Comparison of ENCODE assay signal across 18 cellular contexts in genomic region chr6:35955521-35955920, GRCh38. TPM values are rescaled to one million over a fixed set of nuclear protein-coding genes. Genes with fewer than 3 reads are reported as not detected.
DNase-seq lines count a peak whose midpoint lies in the region; ATAC-seq, FAIRE-seq and TF ChIP-seq lines count a peak whose summit lies in the region.
"Had no signal": no experiment of that assay in that cellular context is flagged by ENCODE, and none has a peak within 500 bp of the region (broad histone marks: within the 10 kb centered on the region; RNA-seq: fewer than 3 reads in every experiment).

No MANE protein-coding gene starts in this region.

- peaks cover 40% of the 10 kb centered on the region for H3K4me1 Mint-ChIP-seq in MCF 10A (ENCODE audit: insufficient read depth, unreplicated experiment)

- no peaks in the 10 kb centered on the region for H4K20me1 ChIP-seq in K562 (replicated peaks; ENCODE audit: control insufficient read depth, insufficient read depth, low read length)
- no peaks in the 10 kb centered on the region for H4K20me1 ChIP-seq in osteoblast (ENCODE audit: insufficient read depth, low read length)
- H4K20me1 ChIP-seq: BLaER1 had no signal

- DNase-seq in MCF 10A (ENCODE audit: unreplicated experiment) (peak; percentile 4), breast epithelium (ENCODE audit: low spot score in 2 of 2) (no peak), K562 (ENCODE audit: extremely low read depth in 1 of 4, low spot score in 3 of 4) (no peak), osteoblast (ENCODE audit: insufficient read length, low spot score, missing footprints) (no peak), DMS53 (lab: John Stamatoyannopoulos, UW) (no peak), inferior parietal cortex (ENCODE audit: extremely low spot score) (no peak)

- WGBS in K562 (ENCODE audit: insufficient coverage, low coverage, missing lambda C conversion rate) = 6% methylated on average over 5 of the region's 5 CpGs

- TF ChIP-seq CTCF in MCF 10A (IDR thresholded peaks at IDR 0.05; ENCODE audit: unreplicated experiment) (no peak), breast epithelium (IDR thresholded peaks at IDR 0.05) (no peak), K562 (IDR thresholded peaks at IDR 0.05 in 2 of 3, conservative IDR thresholded peaks at IDR 0.05 in 1 of 3; ENCODE audit: insufficient read depth in 2 of 3, low read depth in 1 of 3, low read length in 3 of 3) (no peak), osteoblast (IDR thresholded peaks at IDR 0.05; ENCODE audit: extremely low read depth, low read depth, low read length) (no peak)

- H3K4me2 ChIP-seq in K562 (ENCODE audit: insufficient read depth, low read length) = no peak overlapping the region
- peak overlapping the region; percentile 49 for H3K4me2 ChIP-seq in osteoblast (ENCODE audit: insufficient read depth, low read length)
- H3K4me2 ChIP-seq: BLaER1, GM23338 had no signal

- ATAC-seq in K562 (no peak), GM21825 (IDR thresholded peaks at IDR 0.05; ENCODE audit: unreplicated experiment) (no peak)
- ATAC-seq: GM23338, HepG2 had no signal

- H3K27me3 ChIP-seq in breast epithelium (no peaks in the 10 kb centered on the region), K562 (ENCODE audit: control insufficient read depth in 2 of 2, insufficient read depth in 2 of 2, low read length in 2 of 2) (peaks cover 35 to 40% of the 10 kb centered on the region in 2 experiments), osteoblast (ENCODE audit: insufficient read depth, low read length) (peaks cover 17% of the 10 kb centered on the region)
- H3K27me3 ChIP-seq: BLaER1 had no signal

- no peak overlapping the region for H3K27ac Mint-ChIP-seq in MCF 10A (ENCODE audit: low read depth, unreplicated experiment)
- H3K27ac Mint-ChIP-seq: GM23338, HFFc6, IgD-negative memory B cell had no signal

- no peak overlapping the region for H3K4me3 Mint-ChIP-seq in MCF 10A (ENCODE audit: unreplicated experiment)
- H3K4me3 Mint-ChIP-seq: CD14-positive monocyte; CD4-positive, alpha-beta memory T cell; GM23338; HFFc6; IgD-negative memory B cell had no signal

- no peaks in the 10 kb centered on the region for H3K9me1 ChIP-seq in K562 (ENCODE audit: control insufficient read depth, insufficient read depth, low read length)

- CTCF ChIA-PET in MCF 10A (lab: Yijun Ruan, JAX) = interaction anchor here (0.6 to 1.2 kb wide), 2 partner anchors 32 to 139 kb away, joined by 3 to 4 read pairs; no protein-coding TSS in a partner anchor
- CTCF ChIA-PET in K562 (lab: Yijun Ruan, JAX; ENCODE audit: low intra/inter-chr PET ratio) = interaction anchor here (0.5 to 1.3 kb wide), 2 partner anchors 372 to 880 kb away, joined by 3 to 6 read pairs; no protein-coding TSS in a partner anchor

- H3K4me1 ChIP-seq in breast epithelium (no peaks in the 10 kb centered on the region), K562 (replicated peaks in 1 of 2; ENCODE audit: control insufficient read depth in 2 of 2, insufficient read depth in 2 of 2, low read length in 2 of 2) (no peaks in the 10 kb centered on the region), osteoblast (ENCODE audit: insufficient read depth, low read length) (peaks cover 4% of the 10 kb centered on the region)

- no peak for TF ChIP-seq EP300 in K562 (IDR thresholded peaks at IDR 0.05; ENCODE audit: low read length)

- no peak overlapping the region for H3K9ac ChIP-seq in K562 (ENCODE audit: insufficient read depth in 1 of 2, low read depth in 2 of 2, low read length in 2 of 2)
- H3K9ac ChIP-seq: BLaER1 had no signal

- peaks cover 23% of the 10 kb centered on the region for H3K27me3 Mint-ChIP-seq in MCF 10A (ENCODE audit: insufficient read depth, unreplicated experiment)

- no peaks in the 10 kb centered on the region for H3K9me3 Mint-ChIP-seq in MCF 10A (ENCODE audit: unreplicated experiment)
- H3K9me3 Mint-ChIP-seq: CD14-positive monocyte; CD4-positive, alpha-beta memory T cell; GM23338; HFFc6 had no signal

- H3K36me3 ChIP-seq in breast epithelium (no peaks in the 10 kb centered on the region), K562 (ENCODE audit: control insufficient read depth, insufficient read depth, low read length) (no peaks in the 10 kb centered on the region), osteoblast (ENCODE audit: insufficient read depth, low read length) (no peaks in the 10 kb centered on the region)
- H3K36me3 ChIP-seq: BLaER1 had no signal

- H3K79me2 ChIP-seq in K562 (ENCODE audit: control insufficient read depth, insufficient read depth, low read length) (no peaks in the 10 kb centered on the region), osteoblast (ENCODE audit: insufficient read depth, low read length) (no peaks in the 10 kb centered on the region)

- no peaks in the 10 kb centered on the region for H3K9me3 ChIP-seq in breast epithelium
- no peaks in the 10 kb centered on the region for H3K9me3 ChIP-seq in K562 (replicated peaks; ENCODE audit: control insufficient read depth, insufficient read depth, low read depth, low read length)
- H3K9me3 ChIP-seq in osteoblast (ENCODE audit: low read depth, low read length) = no peaks in the 10 kb centered on the region
- H3K9me3 ChIP-seq: BLaER1 had no signal

- no peak for TF ChIP-seq RAD21 in K562 (CRISPR knock-in tag; conservative IDR thresholded peaks at IDR 0.05 in 1 of 2, IDR thresholded peaks at IDR 0.05 in 1 of 2)

- H3K4me3 ChIP-seq in breast epithelium (no peak overlapping the region), K562 (no peak overlapping the region), osteoblast (ENCODE audit: insufficient read depth, low read length) (no peak overlapping the region)
- H3K4me3 ChIP-seq: BLaER1, GM23338 had no signal

- POLR2A ChIA-PET in MCF 10A (lab: Yijun Ruan, JAX) (interaction anchor here (1.0 to 3.9 kb wide), 4 partner anchors 36 to 73 kb away, joined by 3 to 20 read pairs (median 6); partner anchors contain the start of gene MAPK14), K562 (lab: Yijun Ruan, JAX) (no interaction called here)

- BruUV-seq in MCF 10A (replicated peaks; lab: Mats Ljungman, UMichigan) = no TSS peak
- BruUV-seq in K562 (replicated peaks; lab: Mats Ljungman, UMichigan) = no TSS peak

- in situ Hi-C loops in K562 (cut with MboI) = no loop called here

- intact Hi-C loops in MCF 10A (cut with micrococcal nuclease) = loop anchor here (10.0 kb wide), 1 partner anchor 221 kb away; the partner anchor contains the start of gene ARMC12
- intact Hi-C loops in breast epithelium (cut with DNase I; ENCODE audit: low total_unique reads) = no loop called here
- intact Hi-C loops in K562 (cut with micrococcal nuclease) = loop anchor here (5.0 to 10.0 kb wide), 4 partner anchors 142 to 661 kb away; partner anchors contain the start of gene DEF6

- FAIRE-seq in K562 (lab: Jason Lieb, UNC) = no peak
- FAIRE-seq: G401.6, GM12891, GM19239, HepG2 had no signal

- no peak overlapping the region for H3K27ac ChIP-seq in breast epithelium
- no peak overlapping the region for H3K27ac ChIP-seq in K562 (ENCODE audit: extremely low read depth, low read depth, low read length)
- no peak overlapping the region for H3K27ac ChIP-seq in osteoblast (ENCODE audit: low read depth, low read length)
- H3K27ac ChIP-seq: 22Rv1, BLaER1 had no signal

- H3K36me3 Mint-ChIP-seq in MCF 10A (ENCODE audit: insufficient read depth, unreplicated experiment) = no peaks in the 10 kb centered on the region
- H3K36me3 Mint-ChIP-seq: CD4-positive, alpha-beta memory T cell had no signal

- H2AFZ ChIP-seq in K562 (ENCODE audit: low read depth, low read length) (0 out of 2 replicates have a peak overlapping the region, but pooled peaks have one; percentile 2), osteoblast (ENCODE audit: low read length) (peak overlapping the region; percentile 5)
- H2AFZ ChIP-seq: GM23338 had no signal

- TF ChIP-seq POLR2A in breast epithelium (IDR thresholded peaks at IDR 0.05) = no peak
- no peak for TF ChIP-seq POLR2A in K562 (conservative IDR thresholded peaks at IDR 0.05)

TF ChIP-seq in K562, 482 proteins besides CTCF, POLR2A, EP300 and RAD21 (continues in another document):
- no peak for TF ChIP-seq ZNF436 (CRISPR knock-in tag; IDR thresholded peaks at IDR 0.05)
- no peak for TF ChIP-seq CEBPG (CRISPR knock-in tag; IDR thresholded peaks at IDR 0.05)
- no peak for TF ChIP-seq CEBPG (tag; conservative IDR thresholded peaks at IDR 0.05 in 1 of 2, IDR thresholded peaks at IDR 0.05 in 1 of 2)
- no peak for TF ChIP-seq ESRRA (IDR thresholded peaks at IDR 0.05; ENCODE audit: borderline replicate concordance, low read depth)
- TF ChIP-seq, protein P1, sequence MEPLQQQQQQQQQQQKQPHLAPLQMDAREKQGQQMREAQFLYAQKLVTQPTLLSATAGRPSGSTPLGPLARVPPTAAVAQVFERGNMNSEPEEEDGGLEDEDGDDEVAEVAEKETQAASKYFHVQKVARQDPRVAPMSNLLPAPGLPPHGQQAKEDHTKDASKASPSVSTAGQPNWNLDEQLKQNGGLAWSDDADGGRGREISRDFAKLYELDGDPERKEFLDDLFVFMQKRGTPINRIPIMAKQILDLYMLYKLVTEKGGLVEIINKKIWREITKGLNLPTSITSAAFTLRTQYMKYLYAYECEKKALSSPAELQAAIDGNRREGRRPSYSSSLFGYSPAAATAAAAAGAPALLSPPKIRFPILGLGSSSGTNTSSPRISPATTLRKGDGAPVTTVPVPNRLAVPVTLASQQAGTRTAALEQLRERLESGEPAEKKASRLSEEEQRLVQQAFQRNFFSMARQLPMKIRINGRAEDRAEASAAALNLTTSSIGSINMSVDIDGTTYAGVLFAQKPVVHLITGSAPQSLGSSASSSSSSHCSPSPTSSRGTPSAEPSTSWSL (CRISPR knock-in tag; IDR thresholded peaks at IDR 0.05; ENCODE audit: borderline replicate concordance) = no peak

RNA-seq across cellular contexts. Expression of gene SRPK1, which starts 34.6 kb away (rescaled TPM):
- total RNA-seq in MCF 10A (2022) (80.7 and 83.9 TPM in 2 replicates), breast epithelium (10 to 100 TPM; 29.1 to 77.7 (median 61.3) TPM), K562 (2014; rRNA removed) (150 and 159 TPM in 2 replicates), K562 (2014; rRNA removed; fragmentation: Illumina TruSeq; extraction: Trizol) (185 and 195 TPM in 2 replicates), K562 (2015; rRNA removed; fragmentation: Illumina TruSeq; extraction: Trizol) (164 and 183 TPM in 2 replicates), K562 (2021) (155 and 160 TPM in 2 replicates), osteoblast (36.6 and 39.5 TPM in 2 replicates)
- total RNA-seq in K562 (2011; cell fraction: chromatin; rRNA removed; ENCODE audit: low replicate concordance) = 323 and 660 TPM in 2 replicates
- total RNA-seq in K562 (2011; cell fraction: nucleolus; rRNA removed) = 230 and 256 TPM in 2 replicates
- 346 and 443 TPM in 2 replicates for total RNA-seq in K562 (2011; cell fraction: nucleoplasm; rRNA removed)
- polyA plus RNA-seq in K562 (2011; rRNA removed) (95.8 and 140 TPM in 2 replicates), K562 (2014; fragmentation: Illumina TruSeq; extraction: Trizol) (134 and 167 TPM in 2 replicates), K562 (2014; fragmentation: Nextera tagmentation; extraction: Ambion mirVana) (100 to 1,000 TPM in 1 of 2 experiments, 10 to 100 TPM in 1; 99.6 to 164 TPM), K562 (2014; rRNA removed) (116 and 135 TPM in 2 replicates)
- 30.0 and 51.6 TPM in 2 replicates for polyA plus RNA-seq in K562 (2011; cell fraction: cytosol; rRNA removed)
- 78.7 and 90.6 TPM in 2 replicates for polyA plus RNA-seq in K562 (2011; cell fraction: nucleus; rRNA removed)
- 49.0 and 82.7 TPM in 2 replicates for polyA plus RNA-seq in K562 (2012)
- 308 and 311 TPM in 2 replicates for polyA minus RNA-seq in K562 (2011; rRNA and poly(A)+ RNA removed)
- 93.0 and 108 TPM in 2 replicates for polyA minus RNA-seq in K562 (2011; cell fraction: cytosol; rRNA and poly(A)+ RNA removed)
- 135 and 201 TPM in 2 replicates for polyA minus RNA-seq in K562 (2011; cell fraction: nucleus; rRNA and poly(A)+ RNA removed)
